ENCODE assay signal across 1 cellular context in genomic region chr9:129602598-129603415, GRCh38.
TF ChIP-seq lines count a peak whose summit lies in the region.

No MANE protein-coding gene starts in this region.

TF ChIP-seq in K562, 482 proteins besides CTCF, POLR2A, EP300 and RAD21 (continued from another document and continues in another):
- TF ChIP-seq, protein P1, sequence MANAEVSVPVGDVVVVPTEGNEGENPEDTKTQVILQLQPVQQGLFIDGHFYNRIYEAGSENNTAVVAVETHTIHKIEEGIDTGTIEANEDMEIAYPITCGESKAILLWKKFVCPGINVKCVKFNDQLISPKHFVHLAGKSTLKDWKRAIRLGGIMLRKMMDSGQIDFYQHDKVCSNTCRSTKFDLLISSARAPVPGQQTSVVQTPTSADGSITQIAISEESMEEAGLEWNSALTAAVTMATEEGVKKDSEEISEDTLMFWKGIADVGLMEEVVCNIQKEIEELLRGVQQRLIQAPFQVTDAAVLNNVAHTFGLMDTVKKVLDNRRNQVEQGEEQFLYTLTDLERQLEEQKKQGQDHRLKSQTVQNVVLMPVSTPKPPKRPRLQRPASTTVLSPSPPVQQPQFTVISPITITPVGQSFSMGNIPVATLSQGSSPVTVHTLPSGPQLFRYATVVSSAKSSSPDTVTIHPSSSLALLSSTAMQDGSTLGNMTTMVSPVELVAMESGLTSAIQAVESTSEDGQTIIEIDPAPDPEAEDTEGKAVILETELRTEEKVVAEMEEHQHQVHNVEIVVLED (CRISPR knock-in tag; IDR thresholded peaks at IDR 0.05), result no peak
- TF ChIP-seq NEUROD1 (IDR thresholded peaks at IDR 0.05; ENCODE audit: borderline replicate concordance, low read depth, low read length, partially characterized antibody) (no peak), NR3C1 (CRISPR knock-in tag; IDR thresholded peaks at IDR 0.05) (no peak), LARP7 (IDR thresholded peaks at IDR 0.05) (peak; percentile 76; the same call in 1 of the 2 replicates), SUPT5H (IDR thresholded peaks at IDR 0.05) (no peak), HDAC2 (IDR thresholded peaks at IDR 0.05) (peak; percentile 74), NFIC (IDR thresholded peaks at IDR 0.05) (peak; percentile 92), MEF2A (IDR thresholded peaks at IDR 0.05; ENCODE audit: control insufficient read depth, low read depth, low read length) (no peak), HDAC1 (IDR thresholded peaks at IDR 0.05) (peak in 1 of 2 experiments; percentile 58; a peak in 2 of 4 replicates), MAZ (CRISPR knock-in tag; conservative IDR thresholded peaks at IDR 0.05 in 1 of 2, IDR thresholded peaks at IDR 0.05 in 1 of 2) (0 out of 4 replicates have a peak, but pooled peaks of 1 of the 2 experiments have one; percentile 17), ZNF133 (CRISPR knock-in tag; IDR thresholded peaks at IDR 0.05) (no peak), GTF2F1 (IDR thresholded peaks at IDR 0.05; ENCODE audit: low read depth, low read length) (no peak), SRSF9 (IDR thresholded peaks at IDR 0.05; ENCODE audit: borderline replicate concordance, low read depth, low read length) (no peak), CCAR2 (IDR thresholded peaks at IDR 0.05; ENCODE audit: low read depth, low read length) (no peak), CBFB (CRISPR knock-in tag; IDR thresholded peaks at IDR 0.05) (no peak), JUNB (CRISPR knock-in tag; conservative IDR thresholded peaks at IDR 0.05) (no peak), HLTF (IDR thresholded peaks at IDR 0.05) (peak; percentile 41; the same call in 1 of the 2 replicates), CBFA2T2 (conservative IDR thresholded peaks at IDR 0.05) (no peak), RBM15 (IDR thresholded peaks at IDR 0.05; ENCODE audit: insufficient read depth, low read length) (no peak), CBX1 (IDR thresholded peaks at IDR 0.05; ENCODE audit: low read depth) (peak; percentile 90; the same call in 1 of the 2 replicates), JUND (IDR thresholded peaks at IDR 0.05; ENCODE audit: borderline replicate concordance, low read depth, low read length) (no peak), JUND (tag; IDR thresholded peaks at IDR 0.05; ENCODE audit: borderline replicate concordance, low read depth, low read length) (no peak), NCOR1 (IDR thresholded peaks at IDR 0.05) (no peak), RFX7 (CRISPR knock-in tag; IDR thresholded peaks at IDR 0.05) (no peak), ARID2 (IDR thresholded peaks at IDR 0.05) (0 out of 2 replicates have a peak, but pooled peaks have one; percentile 21), ETV6 (IDR thresholded peaks at IDR 0.05; ENCODE audit: borderline replicate concordance in 1 of 2, low read depth in 2 of 2, low read length in 1 of 2) (peak in 1 of 2 experiments; percentile 63; a peak in 1 of 4 replicates), ETV6 (CRISPR knock-in tag; IDR thresholded peaks at IDR 0.05; ENCODE audit: borderline replicate concordance) (no peak), MCM7 (IDR thresholded peaks at IDR 0.05) (0 out of 4 replicates have a peak, but pooled peaks of 1 of the 2 experiments have one; percentile 40), RBM25 (IDR thresholded peaks at IDR 0.05; ENCODE audit: low read depth, low read length, severe bottlenecking) (peak; percentile 72), BRD9 (IDR thresholded peaks at IDR 0.05; ENCODE audit: low read depth, partially characterized antibody) (peak; percentile 40), GABPB1 (CRISPR knock-in tag; IDR thresholded peaks at IDR 0.05) (peak; percentile 56; the same call in 1 of the 2 replicates), NFIX (CRISPR knock-in tag; IDR thresholded peaks at IDR 0.05; ENCODE audit: low read depth) (no peak), SMAD4 (CRISPR knock-in tag; conservative IDR thresholded peaks at IDR 0.05) (0 out of 2 replicates have a peak, but pooled peaks have one; percentile 30), HIVEP1 (CRISPR knock-in tag; IDR thresholded peaks at IDR 0.05) (no peak), ZBTB2 (IDR thresholded peaks at IDR 0.05) (peak; percentile 29; the same call in 1 of the 2 replicates)
- TF ChIP-seq, protein P2, sequence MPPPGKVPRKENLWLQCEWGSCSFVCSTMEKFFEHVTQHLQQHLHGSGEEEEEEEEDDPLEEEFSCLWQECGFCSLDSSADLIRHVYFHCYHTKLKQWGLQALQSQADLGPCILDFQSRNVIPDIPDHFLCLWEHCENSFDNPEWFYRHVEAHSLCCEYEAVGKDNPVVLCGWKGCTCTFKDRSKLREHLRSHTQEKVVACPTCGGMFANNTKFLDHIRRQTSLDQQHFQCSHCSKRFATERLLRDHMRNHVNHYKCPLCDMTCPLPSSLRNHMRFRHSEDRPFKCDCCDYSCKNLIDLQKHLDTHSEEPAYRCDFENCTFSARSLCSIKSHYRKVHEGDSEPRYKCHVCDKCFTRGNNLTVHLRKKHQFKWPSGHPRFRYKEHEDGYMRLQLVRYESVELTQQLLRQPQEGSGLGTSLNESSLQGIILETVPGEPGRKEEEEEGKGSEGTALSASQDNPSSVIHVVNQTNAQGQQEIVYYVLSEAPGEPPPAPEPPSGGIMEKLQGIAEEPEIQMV (tag; conservative IDR thresholded peaks at IDR 0.05; ENCODE audit: low read depth), result 0 out of 2 replicates have a peak, but pooled peaks have one; percentile 28
- TF ChIP-seq, protein P3, sequence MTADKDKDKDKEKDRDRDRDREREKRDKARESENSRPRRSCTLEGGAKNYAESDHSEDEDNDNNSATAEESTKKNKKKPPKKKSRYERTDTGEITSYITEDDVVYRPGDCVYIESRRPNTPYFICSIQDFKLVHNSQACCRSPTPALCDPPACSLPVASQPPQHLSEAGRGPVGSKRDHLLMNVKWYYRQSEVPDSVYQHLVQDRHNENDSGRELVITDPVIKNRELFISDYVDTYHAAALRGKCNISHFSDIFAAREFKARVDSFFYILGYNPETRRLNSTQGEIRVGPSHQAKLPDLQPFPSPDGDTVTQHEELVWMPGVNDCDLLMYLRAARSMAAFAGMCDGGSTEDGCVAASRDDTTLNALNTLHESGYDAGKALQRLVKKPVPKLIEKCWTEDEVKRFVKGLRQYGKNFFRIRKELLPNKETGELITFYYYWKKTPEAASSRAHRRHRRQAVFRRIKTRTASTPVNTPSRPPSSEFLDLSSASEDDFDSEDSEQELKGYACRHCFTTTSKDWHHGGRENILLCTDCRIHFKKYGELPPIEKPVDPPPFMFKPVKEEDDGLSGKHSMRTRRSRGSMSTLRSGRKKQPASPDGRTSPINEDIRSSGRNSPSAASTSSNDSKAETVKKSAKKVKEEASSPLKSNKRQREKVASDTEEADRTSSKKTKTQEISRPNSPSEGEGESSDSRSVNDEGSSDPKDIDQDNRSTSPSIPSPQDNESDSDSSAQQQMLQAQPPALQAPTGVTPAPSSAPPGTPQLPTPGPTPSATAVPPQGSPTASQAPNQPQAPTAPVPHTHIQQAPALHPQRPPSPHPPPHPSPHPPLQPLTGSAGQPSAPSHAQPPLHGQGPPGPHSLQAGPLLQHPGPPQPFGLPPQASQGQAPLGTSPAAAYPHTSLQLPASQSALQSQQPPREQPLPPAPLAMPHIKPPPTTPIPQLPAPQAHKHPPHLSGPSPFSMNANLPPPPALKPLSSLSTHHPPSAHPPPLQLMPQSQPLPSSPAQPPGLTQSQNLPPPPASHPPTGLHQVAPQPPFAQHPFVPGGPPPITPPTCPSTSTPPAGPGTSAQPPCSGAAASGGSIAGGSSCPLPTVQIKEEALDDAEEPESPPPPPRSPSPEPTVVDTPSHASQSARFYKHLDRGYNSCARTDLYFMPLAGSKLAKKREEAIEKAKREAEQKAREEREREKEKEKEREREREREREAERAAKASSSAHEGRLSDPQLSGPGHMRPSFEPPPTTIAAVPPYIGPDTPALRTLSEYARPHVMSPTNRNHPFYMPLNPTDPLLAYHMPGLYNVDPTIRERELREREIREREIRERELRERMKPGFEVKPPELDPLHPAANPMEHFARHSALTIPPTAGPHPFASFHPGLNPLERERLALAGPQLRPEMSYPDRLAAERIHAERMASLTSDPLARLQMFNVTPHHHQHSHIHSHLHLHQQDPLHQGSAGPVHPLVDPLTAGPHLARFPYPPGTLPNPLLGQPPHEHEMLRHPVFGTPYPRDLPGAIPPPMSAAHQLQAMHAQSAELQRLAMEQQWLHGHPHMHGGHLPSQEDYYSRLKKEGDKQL (CRISPR knock-in tag; IDR thresholded peaks at IDR 0.05; ENCODE audit: borderline replicate concordance), result no peak
- TF ChIP-seq, protein P4, sequence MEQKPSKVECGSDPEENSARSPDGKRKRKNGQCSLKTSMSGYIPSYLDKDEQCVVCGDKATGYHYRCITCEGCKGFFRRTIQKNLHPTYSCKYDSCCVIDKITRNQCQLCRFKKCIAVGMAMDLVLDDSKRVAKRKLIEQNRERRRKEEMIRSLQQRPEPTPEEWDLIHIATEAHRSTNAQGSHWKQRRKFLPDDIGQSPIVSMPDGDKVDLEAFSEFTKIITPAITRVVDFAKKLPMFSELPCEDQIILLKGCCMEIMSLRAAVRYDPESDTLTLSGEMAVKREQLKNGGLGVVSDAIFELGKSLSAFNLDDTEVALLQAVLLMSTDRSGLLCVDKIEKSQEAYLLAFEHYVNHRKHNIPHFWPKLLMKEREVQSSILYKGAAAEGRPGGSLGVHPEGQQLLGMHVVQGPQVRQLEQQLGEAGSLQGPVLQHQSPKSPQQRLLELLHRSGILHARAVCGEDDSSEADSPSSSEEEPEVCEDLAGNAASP (IDR thresholded peaks at IDR 0.05), result no peak
- TF ChIP-seq, protein P5, sequence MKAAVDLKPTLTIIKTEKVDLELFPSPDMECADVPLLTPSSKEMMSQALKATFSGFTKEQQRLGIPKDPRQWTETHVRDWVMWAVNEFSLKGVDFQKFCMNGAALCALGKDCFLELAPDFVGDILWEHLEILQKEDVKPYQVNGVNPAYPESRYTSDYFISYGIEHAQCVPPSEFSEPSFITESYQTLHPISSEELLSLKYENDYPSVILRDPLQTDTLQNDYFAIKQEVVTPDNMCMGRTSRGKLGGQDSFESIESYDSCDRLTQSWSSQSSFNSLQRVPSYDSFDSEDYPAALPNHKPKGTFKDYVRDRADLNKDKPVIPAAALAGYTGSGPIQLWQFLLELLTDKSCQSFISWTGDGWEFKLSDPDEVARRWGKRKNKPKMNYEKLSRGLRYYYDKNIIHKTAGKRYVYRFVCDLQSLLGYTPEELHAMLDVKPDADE (conservative IDR thresholded peaks at IDR 0.05; ENCODE audit: control insufficient read depth, low read depth, low read length), result no peak
- TF ChIP-seq, protein P6, sequence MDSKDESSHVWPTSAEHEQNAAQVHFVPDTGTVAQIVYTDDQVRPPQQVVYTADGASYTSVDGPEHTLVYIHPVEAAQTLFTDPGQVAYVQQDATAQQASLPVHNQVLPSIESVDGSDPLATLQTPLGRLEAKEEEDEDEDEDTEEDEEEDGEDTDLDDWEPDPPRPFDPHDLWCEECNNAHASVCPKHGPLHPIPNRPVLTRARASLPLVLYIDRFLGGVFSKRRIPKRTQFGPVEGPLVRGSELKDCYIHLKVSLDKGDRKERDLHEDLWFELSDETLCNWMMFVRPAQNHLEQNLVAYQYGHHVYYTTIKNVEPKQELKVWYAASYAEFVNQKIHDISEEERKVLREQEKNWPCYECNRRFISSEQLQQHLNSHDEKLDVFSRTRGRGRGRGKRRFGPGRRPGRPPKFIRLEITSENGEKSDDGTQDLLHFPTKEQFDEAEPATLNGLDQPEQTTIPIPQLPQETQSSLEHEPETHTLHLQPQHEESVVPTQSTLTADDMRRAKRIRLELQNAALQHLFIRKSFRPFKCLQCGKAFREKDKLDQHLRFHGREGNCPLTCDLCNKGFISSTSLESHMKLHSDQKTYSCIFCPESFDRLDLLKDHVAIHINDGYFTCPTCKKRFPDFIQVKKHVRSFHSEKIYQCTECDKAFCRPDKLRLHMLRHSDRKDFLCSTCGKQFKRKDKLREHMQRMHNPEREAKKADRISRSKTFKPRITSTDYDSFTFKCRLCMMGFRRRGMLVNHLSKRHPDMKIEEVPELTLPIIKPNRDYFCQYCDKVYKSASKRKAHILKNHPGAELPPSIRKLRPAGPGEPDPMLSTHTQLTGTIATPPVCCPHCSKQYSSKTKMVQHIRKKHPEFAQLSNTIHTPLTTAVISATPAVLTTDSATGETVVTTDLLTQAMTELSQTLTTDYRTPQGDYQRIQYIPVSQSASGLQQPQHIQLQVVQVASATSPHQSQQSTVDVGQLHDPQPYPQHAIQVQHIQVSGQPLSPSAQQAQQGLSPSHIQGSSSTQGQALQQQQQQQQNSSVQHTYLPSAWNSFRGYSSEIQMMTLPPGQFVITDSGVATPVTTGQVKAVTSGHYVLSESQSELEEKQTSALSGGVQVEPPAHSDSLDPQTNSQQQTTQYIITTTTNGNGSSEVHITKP (IDR thresholded peaks at IDR 0.05; ENCODE audit: partially characterized antibody), result peak; percentile 76
- TF ChIP-seq, protein P7, sequence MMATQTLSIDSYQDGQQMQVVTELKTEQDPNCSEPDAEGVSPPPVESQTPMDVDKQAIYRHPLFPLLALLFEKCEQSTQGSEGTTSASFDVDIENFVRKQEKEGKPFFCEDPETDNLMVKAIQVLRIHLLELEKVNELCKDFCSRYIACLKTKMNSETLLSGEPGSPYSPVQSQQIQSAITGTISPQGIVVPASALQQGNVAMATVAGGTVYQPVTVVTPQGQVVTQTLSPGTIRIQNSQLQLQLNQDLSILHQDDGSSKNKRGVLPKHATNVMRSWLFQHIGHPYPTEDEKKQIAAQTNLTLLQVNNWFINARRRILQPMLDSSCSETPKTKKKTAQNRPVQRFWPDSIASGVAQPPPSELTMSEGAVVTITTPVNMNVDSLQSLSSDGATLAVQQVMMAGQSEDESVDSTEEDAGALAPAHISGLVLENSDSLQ (IDR thresholded peaks at IDR 0.05), result peak; percentile 88
- TF ChIP-seq, protein P8, sequence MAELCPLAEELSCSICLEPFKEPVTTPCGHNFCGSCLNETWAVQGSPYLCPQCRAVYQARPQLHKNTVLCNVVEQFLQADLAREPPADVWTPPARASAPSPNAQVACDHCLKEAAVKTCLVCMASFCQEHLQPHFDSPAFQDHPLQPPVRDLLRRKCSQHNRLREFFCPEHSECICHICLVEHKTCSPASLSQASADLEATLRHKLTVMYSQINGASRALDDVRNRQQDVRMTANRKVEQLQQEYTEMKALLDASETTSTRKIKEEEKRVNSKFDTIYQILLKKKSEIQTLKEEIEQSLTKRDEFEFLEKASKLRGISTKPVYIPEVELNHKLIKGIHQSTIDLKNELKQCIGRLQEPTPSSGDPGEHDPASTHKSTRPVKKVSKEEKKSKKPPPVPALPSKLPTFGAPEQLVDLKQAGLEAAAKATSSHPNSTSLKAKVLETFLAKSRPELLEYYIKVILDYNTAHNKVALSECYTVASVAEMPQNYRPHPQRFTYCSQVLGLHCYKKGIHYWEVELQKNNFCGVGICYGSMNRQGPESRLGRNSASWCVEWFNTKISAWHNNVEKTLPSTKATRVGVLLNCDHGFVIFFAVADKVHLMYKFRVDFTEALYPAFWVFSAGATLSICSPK (IDR thresholded peaks at IDR 0.05; ENCODE audit: borderline replicate concordance), result no peak
